ENCODE assay signal across 11 cellular contexts in genomic region chr5:149140197-149141002, GRCh38. TPM values are rescaled to one million over a fixed set of nuclear protein-coding genes. Genes with fewer than 3 reads are reported as not detected.
DNase-seq lines count a peak whose midpoint lies in the region; ATAC-seq and TF ChIP-seq lines count a peak whose summit lies in the region.
"Had no signal": no experiment of that assay in that cellular context is flagged by ENCODE, and none has a peak within 500 bp of the region (broad histone marks: within the 10 kb centered on the region; RNA-seq: fewer than 3 reads in every experiment).

No MANE protein-coding gene starts in this region.

- H3K36me3 Mint-ChIP-seq in Calu3 (ENCODE audit: insufficient read depth, unreplicated experiment) (peaks cover 46% of the 10 kb centered on the region), nephron progenitor cell (ENCODE audit: low read depth) (no peaks in the 10 kb centered on the region)
- H3K36me3 Mint-ChIP-seq in effector memory CD8-positive, alpha-beta T cell (ENCODE audit: insufficient read depth), result no peaks in the 10 kb centered on the region
- H3K36me3 Mint-ChIP-seq: activated CD4-positive, alpha-beta memory T cell treated with anti-CD3 and anti-CD28 coated beads for 36 hours had no signal

- H3K27ac Mint-ChIP-seq in Calu3 (ENCODE audit: unreplicated experiment) (peak overlapping the region; percentile 97), nephron progenitor cell (no peak overlapping the region)
- H3K27ac Mint-ChIP-seq in effector memory CD8-positive, alpha-beta T cell, result no peak overlapping the region
- H3K27ac Mint-ChIP-seq: activated CD4-positive, alpha-beta memory T cell treated with anti-CD3 and anti-CD28 coated beads for 36 hours had no signal

- H3K4me1 ChIP-seq in KMS-11 (ENCODE audit: low read depth, poor library complexity, severe bottlenecking), result no peaks in the 10 kb centered on the region

- H3K4me3 ChIP-seq in KMS-11 (IDR thresholded peaks at IDR 0.05; ENCODE audit: insufficient read depth, low read depth, low read length), result no peak overlapping the region

- H3K9me3 Mint-ChIP-seq in Calu3 (ENCODE audit: low read depth, unreplicated experiment) (no peaks in the 10 kb centered on the region), nephron progenitor cell (no peaks in the 10 kb centered on the region)
- no peaks in the 10 kb centered on the region for H3K9me3 Mint-ChIP-seq in effector memory CD8-positive, alpha-beta T cell
- H3K9me3 Mint-ChIP-seq: activated CD4-positive, alpha-beta memory T cell treated with anti-CD3 and anti-CD28 coated beads for 36 hours had no signal

- H3K4me3 Mint-ChIP-seq in Calu3 (ENCODE audit: low read depth, unreplicated experiment) (peak overlapping the region; percentile 97), nephron progenitor cell (peak overlapping the region; percentile 53)
- H3K4me3 Mint-ChIP-seq in effector memory CD8-positive, alpha-beta T cell, result peak overlapping the region; percentile 33 to 57
- H3K4me3 Mint-ChIP-seq: activated CD4-positive, alpha-beta memory T cell treated with anti-CD3 and anti-CD28 coated beads for 36 hours had no signal

- H3K79me2 ChIP-seq in KMS-11 (ENCODE audit: insufficient read depth, low read depth), result no peaks in the 10 kb centered on the region

- no peaks in the 10 kb centered on the region for H3K27me3 ChIP-seq in KMS-11 (ENCODE audit: insufficient read depth, low read depth)

- CTCF ChIA-PET in Calu3 (lab: Charles Lee), result interaction anchor here (1.3 to 2.8 kb wide), 4 partner anchors 14 to 34 kb away, joined by 3 to 11 read pairs (median 6); no protein-coding TSS in a partner anchor

- intact Hi-C loops in Calu3 (cut with micrococcal nuclease; ENCODE audit: unreplicated experiment), result loop anchor here (1.0 to 2.0 kb wide), 3 partner anchors 14 to 89 kb away; no protein-coding TSS in a partner anchor

- no peak overlapping the region for H3K9ac ChIP-seq in KMS-11

- TSS peak; percentile 38 for BruUV-seq in Calu3 (replicated peaks; lab: Mats Ljungman, UMichigan)

- TF ChIP-seq CTCF in Calu3 (IDR thresholded peaks at IDR 0.05; ENCODE audit: unreplicated experiment) (no peak), KMS-11 (conservative IDR thresholded peaks at IDR 0.05; ENCODE audit: low read depth, low read length) (no peak), nephron progenitor cell (IDR thresholded peaks at IDR 0.05) (no peak)

- no peak for ATAC-seq in effector memory CD8-positive, alpha-beta T cell (replicated peaks)
- ATAC-seq in HG02678 (IDR thresholded peaks at IDR 0.05; ENCODE audit: unreplicated experiment), result no peak

- H3K4me1 Mint-ChIP-seq in Calu3 (ENCODE audit: low read depth, unreplicated experiment) (peaks cover 50% of the 10 kb centered on the region), nephron progenitor cell (peaks cover 5% of the 10 kb centered on the region)
- peaks cover 2 to 5% of the 10 kb centered on the region in 2 donors for H3K4me1 Mint-ChIP-seq in effector memory CD8-positive, alpha-beta T cell (ENCODE audit: low read depth in 2 of 2)

- H2AFZ ChIP-seq in KMS-11 (ENCODE audit: low read depth), result peak overlapping the region; percentile 83; the same call in 1 of the 2 replicates

- DNase-seq in Calu3 (peak; percentile 48), nephron progenitor cell (no peak), GM19238 (ENCODE audit: insufficient read length, low spot score) (no peak)
- no peak for DNase-seq in effector memory CD8-positive, alpha-beta T cell
- no peak for DNase-seq in stimulated activated CD4-positive, alpha-beta T cell treated with anti-CD3 and anti-CD28 coated beads, Interleukin-12 subunit alpha, Interleukin-12 subunit beta, amount 100 ng/mL, for 4 hours
- DNase-seq: NCI-H1048 had no signal

- H4K20me1 ChIP-seq in KMS-11 (ENCODE audit: insufficient read depth), result no peaks in the 10 kb centered on the region

- H3K36me3 ChIP-seq in KMS-11 (ENCODE audit: insufficient read depth), result no peaks in the 10 kb centered on the region
- H3K36me3 ChIP-seq: thoracic aorta had no signal

- H3K27ac ChIP-seq in KMS-11, result no peak overlapping the region

- H3K27me3 Mint-ChIP-seq in Calu3 (ENCODE audit: unreplicated experiment) (no peaks in the 10 kb centered on the region), nephron progenitor cell (ENCODE audit: low read depth, poor library complexity) (peaks cover 64% of the 10 kb centered on the region)
- peaks cover 56 to 58% of the 10 kb centered on the region in 2 donors for H3K27me3 Mint-ChIP-seq in effector memory CD8-positive, alpha-beta T cell

- no peak overlapping the region for H3K4me2 ChIP-seq in KMS-11

RNA-seq across cellular contexts. Expression of gene ABLIM3, which starts 0.9 kb away (rescaled TPM):
- 58.2 and 70.9 TPM in 2 replicates for total RNA-seq in Calu3 (2022)
- total RNA-seq: OCI-LY7 had no signal

Comparison
In these comparisons a context has a peak if more than half of its experiments do, and no peak if none do; other contexts are left out.
1. H3K4me3 Mint-ChIP-seq: peak in every context shown above with its lines; median percentile 97 in Calu3; 53 in nephron progenitor cell; 45 in effector memory CD8-positive, alpha-beta T cell.